13 cellular contexts compared by ENCODE assay signal in genomic region chr1:227924168-227924837, GRCh38. TPM values are rescaled to one million over a fixed set of nuclear protein-coding genes. Genes with fewer than 3 reads are reported as not detected.
DNase-seq lines count a peak whose midpoint lies in the region; ATAC-seq, FAIRE-seq and TF ChIP-seq lines count a peak whose summit lies in the region.
"Had no signal": no experiment of that assay in that cellular context is flagged by ENCODE, and none has a peak within 500 bp of the region (broad histone marks: within the 10 kb centered on the region; RNA-seq: fewer than 3 reads in every experiment).

No MANE protein-coding gene starts in this region.

- intact Hi-C loops in Right ventricle myocardium superior (cut with DNase I) = no loop called here
- intact Hi-C loops in Right ventricle myocardium inferior (cut with DNase I) = no loop called here
- intact Hi-C loops in kidney (cut with DNase I) = no loop called here

- no peak overlapping the region for H3K4me3 ChIP-seq in NT2/D1 (ENCODE audit: insufficient read length, low read depth)
- no peak overlapping the region for H3K4me3 ChIP-seq in kidney (ENCODE audit: low read length in 2 of 2)
- H3K4me3 ChIP-seq in tibial nerve = no peak overlapping the region
- H3K4me3 ChIP-seq: BLaER1 had no signal

- ATAC-seq in Right ventricle myocardium superior (ENCODE audit: poor library complexity) (no peak), Right ventricle myocardium inferior (no peak)

- peaks cover 28% of the 10 kb centered on the region for H3K4me1 ChIP-seq in NT2/D1 (ENCODE audit: insufficient read depth, insufficient read length)
- H3K4me1 ChIP-seq in kidney (ENCODE audit: control insufficient read depth in 1 of 2, insufficient read depth in 1 of 2, low read depth in 1 of 2, low read length in 2 of 2) = no peaks in the 10 kb centered on the region
- H3K4me1 ChIP-seq in tibial nerve = peaks cover 0 to 60% (median 2%) of the 10 kb centered on the region in 4 donors
- H3K4me1 ChIP-seq: BLaER1 had no signal

- H3K27me3 ChIP-seq in NT2/D1 (ENCODE audit: insufficient read depth, insufficient read length) (no peaks in the 10 kb centered on the region), tibial nerve (no peaks in the 10 kb centered on the region)
- H3K27me3 ChIP-seq: BLaER1 had no signal

- no peak for TF ChIP-seq POLR2A in tibial nerve (IDR thresholded peaks at IDR 0.05)

- H3K9ac ChIP-seq in NT2/D1 (ENCODE audit: insufficient read length, low read depth) (peak overlapping the region; percentile 21), kidney (ENCODE audit: low read length in 2 of 2) (no peak overlapping the region)
- H3K9ac ChIP-seq: BLaER1 had no signal

- TF ChIP-seq EP300 in tibial nerve (IDR thresholded peaks at IDR 0.05) = no peak

- no peak for TF ChIP-seq CTCF in kidney (IDR thresholded peaks at IDR 0.05; ENCODE audit: borderline replicate concordance, extremely low read depth, insufficient read depth)
- no peak for TF ChIP-seq CTCF in tibial nerve (IDR thresholded peaks at IDR 0.05)

- DNase-seq in Right ventricle myocardium superior (peak; percentile 24), Right ventricle myocardium inferior (ENCODE audit: missing footprints) (no peak), NT2/D1 (ENCODE audit: low read depth, low spot score) (no peak), kidney (peak; percentile 46), tibial nerve (ENCODE audit: low spot score in 2 of 2) (no peak), CD1c-positive myeloid dendritic cell (ENCODE audit: extremely low spot score) (no peak), NCI-H2196 treated with DMSO at 0.1 percent for 48 hours (lab: John Stamatoyannopoulos, UW; ENCODE audit: unreplicated experiment) (no peak)
- DNase-seq: CD4-positive, CD25-positive, alpha-beta regulatory T cell; DMS53; GF-D8 had no signal

- no peak for FAIRE-seq in kidney (lab: Jason Lieb, UNC)

- H3K36me3 ChIP-seq in NT2/D1 (ENCODE audit: insufficient read depth, insufficient read length, low read length) = peaks cover 44% of the 10 kb centered on the region
- no peaks in the 10 kb centered on the region for H3K36me3 ChIP-seq in kidney (ENCODE audit: control insufficient read depth in 1 of 2, insufficient read depth in 2 of 2, low read length in 2 of 2)
- peaks cover 0 to 22% (median 0%) of the 10 kb centered on the region in 3 donors for H3K36me3 ChIP-seq in tibial nerve
- H3K36me3 ChIP-seq: BLaER1 had no signal

- 72 to 84% methylated on average over 16 to 24 of the region's 24 CpGs for WGBS in tibial nerve, 2 donors

- H3K9me3 ChIP-seq in NT2/D1 (ENCODE audit: insufficient read depth, low read length) (no peaks in the 10 kb centered on the region), kidney (ENCODE audit: control insufficient read depth in 1 of 2, low read length in 2 of 2) (no peaks in the 10 kb centered on the region), tibial nerve (no peaks in the 10 kb centered on the region)
- H3K9me3 ChIP-seq: BLaER1 had no signal

- no peak overlapping the region for H3K27ac ChIP-seq in kidney (ENCODE audit: low read depth in 2 of 2, low read length in 2 of 2)
- peak overlapping the region in 3 of 4 donors; percentile 28 to 71 (median 30) for H3K27ac ChIP-seq in tibial nerve
- H3K27ac ChIP-seq: 22Rv1, BLaER1 had no signal

RNA-seq across cellular contexts. Expression of gene WNT9A, which starts 23.4 kb away (rescaled TPM):
- total RNA-seq in Right ventricle myocardium superior (0.59 TPM), Right ventricle myocardium inferior (0.73 TPM), kidney (3.1 TPM), tibial nerve (10 to 100 TPM in 1 of 4 donors, 1 to 10 TPM in 3; 5.1 to 12.8 (median 8.5) TPM)
- polyA plus RNA-seq in kidney (ENCODE audit: insufficient read depth, low read depth, low replicate concordance) = 0.58 TPM
- total RNA-seq: A673 had no signal
- polyA plus RNA-seq: CD4-positive, CD25-positive, alpha-beta regulatory T cell had no signal

Comparison
In these comparisons a context has a peak if more than half of its experiments do, and no peak if none do; other contexts are left out.
1. DNase-seq: peak in Right ventricle myocardium superior (single experiment) and kidney (single experiment); none in Right ventricle myocardium inferior (single experiment), NT2/D1 (single experiment), tibial nerve (0 of 2), CD1c-positive myeloid dendritic cell (single experiment) and NCI-H2196 treated with DMSO at 0.1 percent for 48 hours (single experiment).
2. H3K27ac ChIP-seq: peak in tibial nerve (3 of 4); none in kidney (0 of 2).